26 cellular contexts compared by ENCODE assay signal in the genomic region with DNA sequence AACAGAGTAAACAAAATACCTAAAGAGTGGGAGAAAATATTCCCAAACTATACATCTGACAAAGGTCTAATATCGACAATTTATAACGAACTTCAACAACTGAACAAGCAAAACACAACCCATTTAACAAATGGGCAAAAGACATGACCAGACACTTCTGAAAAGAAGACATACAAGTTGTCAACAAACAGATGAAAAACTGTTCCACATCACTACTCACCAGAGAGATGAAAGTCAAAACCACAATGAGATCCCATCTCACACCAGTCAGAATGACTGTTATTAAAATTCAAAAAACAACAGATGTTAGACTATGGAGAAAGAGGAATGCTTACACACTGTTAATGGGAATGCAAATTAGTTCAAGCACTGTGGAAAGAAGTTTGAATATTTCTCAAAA.
"Had no signal": no experiment of that assay in that cellular context is flagged by ENCODE, and none has a peak within 500 bp of the region (broad histone marks: within the 10 kb centered on the region; RNA-seq: fewer than 3 reads in every experiment).

No MANE protein-coding gene starts in this region.

- H3K27me3 ChIP-seq: adrenal gland, breast epithelium, MG63, SJSA1 had no signal

- H3K4me1 ChIP-seq: adrenal gland, body of pancreas, breast epithelium had no signal

- ATAC-seq: activated CD8-positive, alpha-beta T cell treated with anti-CD3 and anti-CD28 coated beads, Interleukin-2, amount 10 ng/mL, durations not matched to agents 7 days and 5 days; activated naive CD4-positive, alpha-beta T cell treated with anti-CD3 and anti-CD28 coated beads, Interleukin-2, amount 50 U/mL, for 72 hours; body of pancreas; Panc1 had no signal

- H3K9me2 ChIP-seq: SK-N-SH had no signal

- H3K27ac ChIP-seq: adrenal gland, body of pancreas, breast epithelium, SJSA1 had no signal

- H3K36me3 ChIP-seq: adrenal gland, breast epithelium, MG63 had no signal

- H3K4me2 ChIP-seq: SK-N-SH had no signal

- H3K9me3 ChIP-seq: adrenal gland, body of pancreas, breast epithelium, MG63, SJSA1, SK-N-SH had no signal

- DNase-seq: activated CD4-positive, alpha-beta T cell treated with anti-CD3 and anti-CD28 coated beads, Interleukin-2, amount 10 ng/mL, durations not matched to agents 7 days and 5 days; activated CD4-positive, alpha-beta T cell treated with anti-CD3 and anti-CD28 coated beads, Interleukin-2, amount 50 U/mL, for 48 hours; activated CD8-positive, alpha-beta T cell treated with anti-CD3 and anti-CD28 coated beads, Interleukin-2, amount 10 ng/mL, durations not matched to agents 7 days and 5 days; activated gamma-delta T cell treated with Interleukin-2 at 50 U/mL for 16 hours; activated naive CD4-positive, alpha-beta T cell treated with anti-CD3 and anti-CD28 coated beads for 36 hours; activated T-cell treated with anti-CD3 and anti-CD28 coated beads, Interleukin-2, amount 50 U/mL, for 24 hours; adrenal gland; body of pancreas; caudate nucleus; cerebellar nuclear complex; Kasumi-1; MG63; NCI-H1092; NCI-H1417; NCI-H187 treated with DMSO at 0.1 percent for 48 hours; NCI-H2081; NCI-H2171 treated with DMSO at 0.1 percent for 48 hours; NCI-H2227 treated with DMSO at 0.1 percent for 48 hours; NCI-H446; NCI-H510A treated with DMSO at 0.1 percent for 48 hours; SHP77; SK-N-SH had no signal

- H3K4me3 ChIP-seq: adrenal gland, body of pancreas, breast epithelium, MG63, SJSA1 had no signal
